In the genomic region with DNA sequence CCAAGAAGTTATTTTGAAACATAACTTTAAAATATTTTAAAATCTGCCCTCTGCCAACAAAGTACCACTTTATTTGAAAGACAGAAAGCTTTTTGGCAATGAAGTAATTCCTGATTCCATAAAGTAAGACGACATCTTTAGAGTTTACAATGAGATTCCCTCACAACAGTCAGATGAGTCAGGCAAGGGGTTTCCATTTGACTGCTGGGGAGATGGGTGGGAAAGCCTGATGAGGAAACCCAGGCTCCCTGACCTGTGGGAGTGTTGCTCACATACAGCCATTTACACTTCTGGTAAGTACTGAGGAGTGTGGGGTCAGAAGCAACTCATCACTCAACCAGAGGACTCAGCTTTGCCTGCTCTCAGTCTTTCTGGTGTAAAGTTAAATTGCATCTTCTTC, we compare ENCODE assay signal across 15 cellular contexts. TPM values are rescaled to one million over a fixed set of nuclear protein-coding genes. Genes with fewer than 3 reads are reported as not detected.
DNase-seq lines count a peak whose midpoint lies in the region; ATAC-seq and TF ChIP-seq lines count a peak whose summit lies in the region.
"Had no signal": no experiment of that assay in that cellular context is flagged by ENCODE, and none has a peak within 500 bp of the region (broad histone marks: within the 10 kb centered on the region; RNA-seq: fewer than 3 reads in every experiment).

No MANE protein-coding gene starts in this region.

- DNase-seq in GDM1 (lab: John Stamatoyannopoulos, UW) (peak; percentile 4), WTC11 (ENCODE audit: low spot score) (no peak), fibroblast of pulmonary artery (ENCODE audit: low read depth) (peak; percentile 72), sigmoid colon (no peak), globus pallidus (ENCODE audit: low spot score) (no peak), anterior cingulate cortex (lab: John Stamatoyannopoulos, UW) (no peak), RPMI8226 (no peak)
- no peak for DNase-seq in activated CD4-positive, alpha-beta memory T cell treated with anti-CD3 and anti-CD28 coated beads, Interleukin-2, amount 10 ng/mL, durations not matched to agents 7 days and 5 days
- DNase-seq: activated naive CD8-positive, alpha-beta T cell treated with anti-CD3 and anti-CD28 coated beads for 36 hours; activated T-cell treated with anti-CD3 and anti-CD28 coated beads, Interleukin-2, amount 50 U/mL, for 4 hours; cerebellar nuclear complex; left colon; posterior cingulate gyrus; SHP77 treated with DMSO at 0.1 percent for 48 hours; stimulated activated CD4-positive, alpha-beta T cell treated with anti-CD3 and anti-CD28 coated beads, Interleukin-12 subunit alpha, Interleukin-12 subunit beta, amount 100 ng/mL, for 4 hours had no signal

- no peak overlapping the region; the same call in 1 of the 2 replicates for H3K27ac Mint-ChIP-seq in WTC11
- H3K27ac Mint-ChIP-seq in activated CD4-positive, alpha-beta memory T cell treated with anti-CD3 and anti-CD28 coated beads, Interleukin-2, amount 10 ng/mL, durations not matched to agents 7 days and 5 days, result no peak overlapping the region
- H3K27ac Mint-ChIP-seq: activated naive CD8-positive, alpha-beta T cell treated with anti-CD3 and anti-CD28 coated beads for 36 hours had no signal

- H3K36me3 ChIP-seq in sigmoid colon, result no peaks in the 10 kb centered on the region

- H3K4me3 ChIP-seq in fibroblast of pulmonary artery (replicated peaks; ENCODE audit: low read depth, low read length) (no peak overlapping the region), sigmoid colon (no peak overlapping the region)

- no peaks in the 10 kb centered on the region for H3K9me3 ChIP-seq in sigmoid colon

- no peaks in the 10 kb centered on the region for H3K27me3 Mint-ChIP-seq in WTC11 (ENCODE audit: low read depth)
- peaks cover 2% of the 10 kb centered on the region for H3K27me3 Mint-ChIP-seq in activated CD4-positive, alpha-beta memory T cell treated with anti-CD3 and anti-CD28 coated beads, Interleukin-2, amount 10 ng/mL, durations not matched to agents 7 days and 5 days

- H3K9me3 Mint-ChIP-seq in WTC11, result no peaks in the 10 kb centered on the region
- no peaks in the 10 kb centered on the region for H3K9me3 Mint-ChIP-seq in activated CD4-positive, alpha-beta memory T cell treated with anti-CD3 and anti-CD28 coated beads, Interleukin-2, amount 10 ng/mL, durations not matched to agents 7 days and 5 days
- H3K9me3 Mint-ChIP-seq: activated naive CD8-positive, alpha-beta T cell treated with anti-CD3 and anti-CD28 coated beads for 36 hours; activated T-cell treated with anti-CD3 and anti-CD28 coated beads, Interleukin-2, amount 50 U/mL, for 4 hours had no signal

- WGBS in sigmoid colon, 2 donors, result 50 to 61% methylated on average over 1 of the region's 1 CpG

- no peaks in the 10 kb centered on the region for H3K36me3 Mint-ChIP-seq in WTC11
- H3K36me3 Mint-ChIP-seq in activated CD4-positive, alpha-beta memory T cell treated with anti-CD3 and anti-CD28 coated beads, Interleukin-2, amount 10 ng/mL, durations not matched to agents 7 days and 5 days (ENCODE audit: low read depth), result no peaks in the 10 kb centered on the region
- H3K36me3 Mint-ChIP-seq: activated naive CD8-positive, alpha-beta T cell treated with anti-CD3 and anti-CD28 coated beads for 36 hours had no signal

- peak; percentile 41 for ATAC-seq in WTC11
- ATAC-seq: activated T-cell treated with anti-CD3 and anti-CD28 coated beads, Interleukin-2, amount 50 U/mL, for 4 hours; left colon had no signal

- TF ChIP-seq POLR2A in sigmoid colon (IDR thresholded peaks at IDR 0.05), result no peak

- no peaks in the 10 kb centered on the region for H3K27me3 ChIP-seq in sigmoid colon

- H3K27ac ChIP-seq in sigmoid colon, result peak overlapping the region in 3 of 4 donors; percentile 32 to 86 (median 85)

- H3K4me3 Mint-ChIP-seq in WTC11, result no peak overlapping the region
- no peak overlapping the region for H3K4me3 Mint-ChIP-seq in activated CD4-positive, alpha-beta memory T cell treated with anti-CD3 and anti-CD28 coated beads, Interleukin-2, amount 10 ng/mL, durations not matched to agents 7 days and 5 days
- H3K4me3 Mint-ChIP-seq: activated naive CD8-positive, alpha-beta T cell treated with anti-CD3 and anti-CD28 coated beads for 36 hours; activated T-cell treated with anti-CD3 and anti-CD28 coated beads, Interleukin-2, amount 50 U/mL, for 4 hours had no signal

- peaks cover 73% of the 10 kb centered on the region for H3K4me1 Mint-ChIP-seq in WTC11
- no peaks in the 10 kb centered on the region for H3K4me1 Mint-ChIP-seq in activated CD4-positive, alpha-beta memory T cell treated with anti-CD3 and anti-CD28 coated beads, Interleukin-2, amount 10 ng/mL, durations not matched to agents 7 days and 5 days
- H3K4me1 Mint-ChIP-seq: activated naive CD8-positive, alpha-beta T cell treated with anti-CD3 and anti-CD28 coated beads for 36 hours had no signal

- intact Hi-C loops in sigmoid colon (cut with DNase I), result loop anchor here (5.0 to 10.0 kb wide), 2 partner anchors 135 to 243 kb away; no protein-coding TSS in a partner anchor

- no peak for TF ChIP-seq EP300 in sigmoid colon (IDR thresholded peaks at IDR 0.05)

- TF ChIP-seq CTCF in WTC11 (IDR thresholded peaks at IDR 0.05), result no peak
- no peak for TF ChIP-seq CTCF in fibroblast of pulmonary artery (IDR thresholded peaks at IDR 0.05; ENCODE audit: low read length, missing control alignments)
- TF ChIP-seq CTCF in sigmoid colon (IDR thresholded peaks at IDR 0.05), result no peak

- POLR2A ChIA-PET in WTC11 (lab: Charles Lee), result interaction anchor here (0.7 kb wide), 1 partner anchor 1100 kb away, joined by 3 read pairs; no protein-coding TSS in a partner anchor
- POLR2A ChIA-PET in activated CD4-positive, alpha-beta memory T cell treated with anti-CD3 and anti-CD28 coated beads, Interleukin-2, amount 10 ng/mL, durations not matched to agents 7 days and 5 days (lab: Charles Lee), result no interaction called here

- H3K4me1 ChIP-seq in sigmoid colon, result peaks cover 0 to 98% (median 88%) of the 10 kb centered on the region in 4 donors

- CTCF ChIA-PET in WTC11 (lab: Charles Lee), result interaction anchor here (1.9 kb wide), 1 partner anchor 8 kb away, joined by 6 read pairs; no protein-coding TSS in a partner anchor
- CTCF ChIA-PET in activated CD4-positive, alpha-beta memory T cell treated with anti-CD3 and anti-CD28 coated beads, Interleukin-2, amount 10 ng/mL, durations not matched to agents 7 days and 5 days (lab: Charles Lee), result no interaction called here

TF ChIP-seq in WTC11, 78 proteins besides CTCF, POLR2A, EP300 and RAD21 (continues in another document):
- TF ChIP-seq MXD4 (CRISPR knock-in tag; IDR thresholded peaks at IDR 0.05; ENCODE audit: borderline replicate concordance), result no peak
- TF ChIP-seq, protein P1, sequence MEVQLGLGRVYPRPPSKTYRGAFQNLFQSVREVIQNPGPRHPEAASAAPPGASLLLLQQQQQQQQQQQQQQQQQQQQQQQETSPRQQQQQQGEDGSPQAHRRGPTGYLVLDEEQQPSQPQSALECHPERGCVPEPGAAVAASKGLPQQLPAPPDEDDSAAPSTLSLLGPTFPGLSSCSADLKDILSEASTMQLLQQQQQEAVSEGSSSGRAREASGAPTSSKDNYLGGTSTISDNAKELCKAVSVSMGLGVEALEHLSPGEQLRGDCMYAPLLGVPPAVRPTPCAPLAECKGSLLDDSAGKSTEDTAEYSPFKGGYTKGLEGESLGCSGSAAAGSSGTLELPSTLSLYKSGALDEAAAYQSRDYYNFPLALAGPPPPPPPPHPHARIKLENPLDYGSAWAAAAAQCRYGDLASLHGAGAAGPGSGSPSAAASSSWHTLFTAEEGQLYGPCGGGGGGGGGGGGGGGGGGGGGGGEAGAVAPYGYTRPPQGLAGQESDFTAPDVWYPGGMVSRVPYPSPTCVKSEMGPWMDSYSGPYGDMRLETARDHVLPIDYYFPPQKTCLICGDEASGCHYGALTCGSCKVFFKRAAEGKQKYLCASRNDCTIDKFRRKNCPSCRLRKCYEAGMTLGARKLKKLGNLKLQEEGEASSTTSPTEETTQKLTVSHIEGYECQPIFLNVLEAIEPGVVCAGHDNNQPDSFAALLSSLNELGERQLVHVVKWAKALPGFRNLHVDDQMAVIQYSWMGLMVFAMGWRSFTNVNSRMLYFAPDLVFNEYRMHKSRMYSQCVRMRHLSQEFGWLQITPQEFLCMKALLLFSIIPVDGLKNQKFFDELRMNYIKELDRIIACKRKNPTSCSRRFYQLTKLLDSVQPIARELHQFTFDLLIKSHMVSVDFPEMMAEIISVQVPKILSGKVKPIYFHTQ (CRISPR knock-in tag; IDR thresholded peaks at IDR 0.05), result no peak
- TF ChIP-seq, protein P2, sequence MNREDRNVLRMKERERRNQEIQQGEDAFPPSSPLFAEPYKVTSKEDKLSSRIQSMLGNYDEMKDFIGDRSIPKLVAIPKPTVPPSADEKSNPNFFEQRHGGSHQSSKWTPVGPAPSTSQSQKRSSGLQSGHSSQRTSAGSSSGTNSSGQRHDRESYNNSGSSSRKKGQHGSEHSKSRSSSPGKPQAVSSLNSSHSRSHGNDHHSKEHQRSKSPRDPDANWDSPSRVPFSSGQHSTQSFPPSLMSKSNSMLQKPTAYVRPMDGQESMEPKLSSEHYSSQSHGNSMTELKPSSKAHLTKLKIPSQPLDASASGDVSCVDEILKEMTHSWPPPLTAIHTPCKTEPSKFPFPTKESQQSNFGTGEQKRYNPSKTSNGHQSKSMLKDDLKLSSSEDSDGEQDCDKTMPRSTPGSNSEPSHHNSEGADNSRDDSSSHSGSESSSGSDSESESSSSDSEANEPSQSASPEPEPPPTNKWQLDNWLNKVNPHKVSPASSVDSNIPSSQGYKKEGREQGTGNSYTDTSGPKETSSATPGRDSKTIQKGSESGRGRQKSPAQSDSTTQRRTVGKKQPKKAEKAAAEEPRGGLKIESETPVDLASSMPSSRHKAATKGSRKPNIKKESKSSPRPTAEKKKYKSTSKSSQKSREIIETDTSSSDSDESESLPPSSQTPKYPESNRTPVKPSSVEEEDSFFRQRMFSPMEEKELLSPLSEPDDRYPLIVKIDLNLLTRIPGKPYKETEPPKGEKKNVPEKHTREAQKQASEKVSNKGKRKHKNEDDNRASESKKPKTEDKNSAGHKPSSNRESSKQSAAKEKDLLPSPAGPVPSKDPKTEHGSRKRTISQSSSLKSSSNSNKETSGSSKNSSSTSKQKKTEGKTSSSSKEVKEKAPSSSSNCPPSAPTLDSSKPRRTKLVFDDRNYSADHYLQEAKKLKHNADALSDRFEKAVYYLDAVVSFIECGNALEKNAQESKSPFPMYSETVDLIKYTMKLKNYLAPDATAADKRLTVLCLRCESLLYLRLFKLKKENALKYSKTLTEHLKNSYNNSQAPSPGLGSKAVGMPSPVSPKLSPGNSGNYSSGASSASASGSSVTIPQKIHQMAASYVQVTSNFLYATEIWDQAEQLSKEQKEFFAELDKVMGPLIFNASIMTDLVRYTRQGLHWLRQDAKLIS (CRISPR knock-in tag; IDR thresholded peaks at IDR 0.05; ENCODE audit: borderline replicate concordance), result no peak

RNA-seq across cellular contexts. Expression of a gene that starts 10.2 kb away (rescaled TPM):
- total RNA-seq in WTC11 (2021), result 8.1 to 12.5 TPM (median 8.9 TPM) in 3 replicates
- 100 to 1,000 TPM in 1 of 4 donors, 10 to 100 TPM in 3; 54.6 to 149 (median 80.4) TPM for total RNA-seq in sigmoid colon
- polyA plus RNA-seq in sigmoid colon, result 10 to 100 TPM in 2 of 3 donors, 1 to 10 TPM in 1; 8.1 to 15.0 (median 13.7) TPM
- total RNA-seq in activated CD4-positive, alpha-beta memory T cell treated with anti-CD3 and anti-CD28 coated beads, Interleukin-2, amount 10 ng/mL, durations not matched to agents 7 days and 5 days, result not detected

Comparison
In these comparisons a context has a peak if more than half of its experiments do, and no peak if none do; other contexts are left out.
1. DNase-seq: peak in GDM1 (single experiment) and fibroblast of pulmonary artery (single experiment); none in WTC11 (single experiment), sigmoid colon (single experiment), globus pallidus (single experiment), anterior cingulate cortex (0 of 58), activated CD4-positive, alpha-beta memory T cell treated with anti-CD3 and anti-CD28 coated beads, Interleukin-2, amount 10 ng/mL, durations not matched to agents 7 days and 5 days (single experiment) and RPMI8226 (single experiment).